Comparison of ENCODE assay signal across 30 cellular contexts in genomic region chr14:48251290-48251689, GRCh38.
"Had no signal": no experiment of that assay in that cellular context is flagged by ENCODE, and none has a peak within 500 bp of the region (broad histone marks: within the 10 kb centered on the region; RNA-seq: fewer than 3 reads in every experiment).

No MANE protein-coding gene starts in this region.

- H3K27me3 ChIP-seq: brain microvascular endothelial cell, dorsolateral prefrontal cortex, neural progenitor cell, right atrium auricular region, stomach, tibial artery had no signal

- H3K9me3 Mint-ChIP-seq: activated CD4-positive, alpha-beta T cell treated with anti-CD3 and anti-CD28 coated beads, Interleukin-2, amount 10 ng/mL, durations not matched to agents 24 days and 14 days; activated naive CD4-positive, alpha-beta T cell treated with anti-CD3 and anti-CD28 coated beads, Interleukin-2, amount 10 ng/mL, durations not matched to agents 7 days and 5 days; neural progenitor cell; stimulated activated naive B cell treated with anti-CD40 and anti-IgM and Interleukin-4, amounts not matched to agents 10 μg/mL and 1 μg/mL and 100 μg/mL, for 72 hours had no signal

- H3K9me3 ChIP-seq: psoas muscle, right atrium auricular region, stomach, tibial artery had no signal

- H3K27me3 Mint-ChIP-seq: activated CD4-positive, alpha-beta memory T cell treated with anti-CD3 and anti-CD28 coated beads for 36 hours; activated CD4-positive, alpha-beta T cell treated with anti-CD3 and anti-CD28 coated beads, Interleukin-2, amount 10 ng/mL, durations not matched to agents 24 days and 14 days; activated naive CD4-positive, alpha-beta T cell treated with anti-CD3 and anti-CD28 coated beads, Interleukin-2, amount 10 ng/mL, durations not matched to agents 7 days and 5 days; activated naive CD8-positive, alpha-beta T cell treated with anti-CD3 and anti-CD28 coated beads, Interleukin-2, amount 10 ng/mL, durations not matched to agents 7 days and 5 days; stimulated activated naive B cell treated with anti-CD40 and anti-IgM and Interleukin-4, amounts not matched to agents 10 μg/mL and 1 μg/mL and 100 μg/mL, for 72 hours had no signal

- H3K27ac Mint-ChIP-seq: activated CD4-positive, alpha-beta memory T cell treated with anti-CD3 and anti-CD28 coated beads for 36 hours; activated CD4-positive, alpha-beta T cell treated with anti-CD3 and anti-CD28 coated beads, Interleukin-2, amount 10 ng/mL, durations not matched to agents 24 days and 14 days; activated naive CD4-positive, alpha-beta T cell treated with anti-CD3 and anti-CD28 coated beads, Interleukin-2, amount 10 ng/mL, durations not matched to agents 7 days and 5 days; activated naive CD8-positive, alpha-beta T cell treated with anti-CD3 and anti-CD28 coated beads, Interleukin-2, amount 10 ng/mL, durations not matched to agents 7 days and 5 days; activated T-helper 1 cell treated with anti-CD3 and anti-CD28 coated beads, Interleukin-12 subunit alpha, Interleukin-12 subunit beta, Interleukin-2, Interleukin-4 antibody, amounts not matched to agents 30 ng/mL and 10 ng/mL and 1 ng/mL, durations not matched to agents 14 hours and 24 hours and 36 hours; natural killer cell; neural progenitor cell; stimulated activated naive B cell treated with anti-CD40 and anti-IgM and Interleukin-4, amounts not matched to agents 10 μg/mL and 1 μg/mL and 100 μg/mL, for 72 hours had no signal

- FAIRE-seq: astrocyte had no signal

- H3K36me3 ChIP-seq: brain microvascular endothelial cell, left ventricle myocardium inferior, neural progenitor cell, right atrium auricular region, stomach, tibial artery, WERI-Rb-1 had no signal

- H3K4me3 ChIP-seq: coronary artery, dorsolateral prefrontal cortex, left ventricle myocardium inferior, lung, neural progenitor cell, psoas muscle, right atrium auricular region, stomach, tibial artery had no signal

- H3K36me3 Mint-ChIP-seq: activated CD4-positive, alpha-beta memory T cell treated with anti-CD3 and anti-CD28 coated beads for 36 hours; activated naive CD4-positive, alpha-beta T cell treated with anti-CD3 and anti-CD28 coated beads, Interleukin-2, amount 10 ng/mL, durations not matched to agents 7 days and 5 days; activated naive CD8-positive, alpha-beta T cell treated with anti-CD3 and anti-CD28 coated beads, Interleukin-2, amount 10 ng/mL, durations not matched to agents 7 days and 5 days; natural killer cell; neural progenitor cell; stimulated activated naive B cell treated with anti-CD40 and anti-IgM and Interleukin-4, amounts not matched to agents 10 μg/mL and 1 μg/mL and 100 μg/mL, for 72 hours had no signal

- H3K4me3 Mint-ChIP-seq: activated CD4-positive, alpha-beta memory T cell treated with anti-CD3 and anti-CD28 coated beads for 36 hours; activated CD4-positive, alpha-beta T cell treated with anti-CD3 and anti-CD28 coated beads, Interleukin-2, amount 10 ng/mL, durations not matched to agents 24 days and 14 days; activated naive CD4-positive, alpha-beta T cell treated with anti-CD3 and anti-CD28 coated beads, Interleukin-2, amount 10 ng/mL, durations not matched to agents 7 days and 5 days; activated naive CD8-positive, alpha-beta T cell treated with anti-CD3 and anti-CD28 coated beads, Interleukin-2, amount 10 ng/mL, durations not matched to agents 7 days and 5 days; activated T-helper 1 cell treated with anti-CD3 and anti-CD28 coated beads, Interleukin-12 subunit alpha, Interleukin-12 subunit beta, Interleukin-2, Interleukin-4 antibody, amounts not matched to agents 30 ng/mL and 10 ng/mL and 1 ng/mL, durations not matched to agents 14 hours and 24 hours and 36 hours; natural killer cell; neural progenitor cell; stimulated activated naive B cell treated with anti-CD40 and anti-IgM and Interleukin-4, amounts not matched to agents 10 μg/mL and 1 μg/mL and 100 μg/mL, for 72 hours had no signal

- H3K4me1 Mint-ChIP-seq: activated CD4-positive, alpha-beta T cell treated with anti-CD3 and anti-CD28 coated beads, Interleukin-2, amount 10 ng/mL, durations not matched to agents 24 days and 14 days; activated naive CD4-positive, alpha-beta T cell treated with anti-CD3 and anti-CD28 coated beads, Interleukin-2, amount 10 ng/mL, durations not matched to agents 7 days and 5 days; activated naive CD8-positive, alpha-beta T cell treated with anti-CD3 and anti-CD28 coated beads, Interleukin-2, amount 10 ng/mL, durations not matched to agents 7 days and 5 days; natural killer cell; neural progenitor cell; stimulated activated naive B cell treated with anti-CD40 and anti-IgM and Interleukin-4, amounts not matched to agents 10 μg/mL and 1 μg/mL and 100 μg/mL, for 72 hours had no signal

- H3K27ac ChIP-seq: brain microvascular endothelial cell, coronary artery, dorsolateral prefrontal cortex, left ventricle myocardium inferior, neural progenitor cell, parathyroid adenoma, psoas muscle, right atrium auricular region, stomach, tibial artery, WERI-Rb-1 had no signal

- H3K4me1 ChIP-seq: left ventricle myocardium inferior, neural progenitor cell, parathyroid adenoma, psoas muscle, right atrium auricular region, stomach, tibial artery had no signal

- DNase-seq: activated CD4-positive, alpha-beta memory T cell treated with anti-CD3 and anti-CD28 coated beads for 36 hours; activated CD4-positive, alpha-beta T cell treated with anti-CD3 and anti-CD28 coated beads, Interleukin-2, amount 10 ng/mL, durations not matched to agents 24 days and 14 days; activated CD4-positive, CD25-positive, alpha-beta regulatory T cell treated with anti-CD3 and anti-CD28 coated beads, Interleukin-2, amount 50 U/mL, for 72 hours; activated CD8-positive, alpha-beta memory T cell treated with anti-CD3 and anti-CD28 coated beads, Interleukin-2, amount 50 U/mL, for 4 hours; activated gamma-delta T cell; activated naive CD4-positive, alpha-beta T cell treated with anti-CD3 and anti-CD28 coated beads, Interleukin-2, amount 10 ng/mL, durations not matched to agents 7 days and 5 days; activated naive CD8-positive, alpha-beta T cell treated with anti-CD3 and anti-CD28 coated beads, Interleukin-2, amount 10 ng/mL, durations not matched to agents 7 days and 5 days; activated T-cell treated with anti-CD3 and anti-CD28 coated beads, Interleukin-2, amount 50 U/mL, for 1 hour; brain microvascular endothelial cell; dorsolateral prefrontal cortex; effector memory CD4-positive, alpha-beta T cell; islet precursor cell; left ventricle myocardium inferior; mesendoderm; natural killer cell; occipital lobe; psoas muscle; stimulated activated CD4-positive, alpha-beta T cell treated with anti-CD3 and anti-CD28 coated beads, Interleukin-15, amount 100 ng/mL, for 24 hours; stimulated activated CD4-positive, alpha-beta T cell treated with anti-CD3 and anti-CD28 coated beads, Interleukin-2, amount 100 ng/mL, for 24 hours; stimulated activated naive B cell treated with anti-CD40 and anti-IgM and Interleukin-4, amounts not matched to agents 10 μg/mL and 1 μg/mL and 100 μg/mL, for 72 hours; stomach; tibial artery; WERI-Rb-1 had no signal
